8 cellular contexts compared by ENCODE assay signal in the genomic region with DNA sequence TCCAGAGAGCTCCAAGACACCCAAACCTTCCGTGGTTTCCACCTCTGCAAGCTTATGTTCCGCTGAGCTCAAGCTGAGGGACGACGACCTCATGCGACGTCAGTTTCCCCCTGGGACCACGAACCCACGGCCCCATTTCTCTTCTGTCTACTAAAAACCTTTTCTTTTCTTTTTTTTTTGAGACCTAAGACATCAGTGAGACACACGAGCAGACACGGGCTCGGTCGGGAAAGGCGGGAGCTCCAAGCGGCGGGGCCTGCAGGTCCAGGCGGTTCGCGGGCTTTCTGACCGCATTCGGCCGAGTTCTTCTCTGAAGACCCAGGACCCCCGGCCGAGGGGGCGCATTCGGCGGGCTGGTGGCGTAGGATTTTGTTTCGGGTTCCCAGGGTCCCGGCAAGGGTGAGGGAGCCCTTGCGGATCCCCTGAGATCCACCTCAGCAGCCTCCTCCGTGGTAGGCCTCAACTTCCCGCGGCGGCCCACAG. TPM values are rescaled to one million over a fixed set of nuclear protein-coding genes. Genes with fewer than 3 reads are reported as not detected.
DNase-seq lines count a peak whose midpoint lies in the region; ATAC-seq and TF ChIP-seq lines count a peak whose summit lies in the region.

No MANE protein-coding gene starts in this region.

- H3K4me1 Mint-ChIP-seq in naive thymus-derived CD8-positive, alpha-beta T cell: peaks cover 9 to 38% (median 32%) of the 10 kb centered on the region in 4 donors

- DNase-seq in NB4 (ENCODE audit: low read depth) (peak; percentile 45), dermis blood vessel endothelial cell (peak; percentile 38), inferior parietal cortex (ENCODE audit: extremely low spot score) (no peak), NCI-H1694 (lab: John Stamatoyannopoulos, UW) (no peak)
- no peak for DNase-seq in naive thymus-derived CD8-positive, alpha-beta T cell

- peak overlapping the region; percentile 97 for H3K4me2 ChIP-seq in BLaER1

- peaks cover 31% of the 10 kb centered on the region for H3K36me3 ChIP-seq in BLaER1

- peaks cover 66% of the 10 kb centered on the region for H4K20me1 ChIP-seq in BLaER1

- TF ChIP-seq POLR2A in NB4 (IDR thresholded peaks at IDR 0.05; ENCODE audit: extremely low read depth, insufficient read length): no peak

- H3K4me3 ChIP-seq in BLaER1 (peak overlapping the region; percentile 97), NB4 (ENCODE audit: low read depth, low read length) (peak overlapping the region; percentile 73)

- H3K27ac Mint-ChIP-seq in naive thymus-derived CD8-positive, alpha-beta T cell: peak overlapping the region in 7 of 10 donors; percentile 48 to 89 (median 59)

- TF ChIP-seq CTCF in NB4 (IDR thresholded peaks at IDR 0.05; ENCODE audit: low read depth, low read length): no peak

- no peaks in the 10 kb centered on the region for H3K9me3 Mint-ChIP-seq in naive thymus-derived CD8-positive, alpha-beta T cell

- peaks cover 0 to 18% (median 4%) of the 10 kb centered on the region in 3 donors for H3K36me3 Mint-ChIP-seq in naive thymus-derived CD8-positive, alpha-beta T cell

- no peaks in the 10 kb centered on the region for H3K9me3 ChIP-seq in BLaER1

- H3K4me1 ChIP-seq in BLaER1: peaks cover 51% of the 10 kb centered on the region

- ATAC-seq in GM19351 (IDR thresholded peaks at IDR 0.05; ENCODE audit: unreplicated experiment) (peak; percentile 1), GM18870 (IDR thresholded peaks at IDR 0.05; ENCODE audit: unreplicated experiment) (no peak)
- ATAC-seq in naive thymus-derived CD8-positive, alpha-beta T cell: peak; percentile 3 to 5

- no peaks in the 10 kb centered on the region for H3K27me3 ChIP-seq in BLaER1

- H3K27ac ChIP-seq in BLaER1: peak overlapping the region; percentile 99

- no peaks in the 10 kb centered on the region for H3K27me3 Mint-ChIP-seq in naive thymus-derived CD8-positive, alpha-beta T cell

- peak overlapping the region; percentile 99 for H3K9ac ChIP-seq in BLaER1

- peak overlapping the region; percentile 88 to 98 (median 96) for H3K4me3 Mint-ChIP-seq in naive thymus-derived CD8-positive, alpha-beta T cell

- POLR2A ChIA-PET in naive thymus-derived CD8-positive, alpha-beta T cell (lab: Charles Lee): interaction anchor here (0.6 to 2.2 kb wide), 7 partner anchors 35 to 103 kb away, joined by 3 to 6 read pairs (median 4); partner anchors contain the start of genes MCM3AP and YBEY

RNA-seq across cellular contexts. Expression of gene C21orf58, which starts 0.4 kb away (rescaled TPM):
- 3.1 and 6.7 TPM in 2 replicates for total RNA-seq in dermis blood vessel endothelial cell
- total RNA-seq in naive thymus-derived CD8-positive, alpha-beta T cell: 1 to 10 TPM; 6.4 to 7.3 TPM
- polyA plus RNA-seq in naive thymus-derived CD8-positive, alpha-beta T cell: 1 to 10 TPM in 1 of 3 donors, under 1 TPM in 2; 0.44 to 1.2 (median 0.51) TPM

RNA-seq across cellular contexts. Expression of gene PCNT, which starts 0.7 kb away (rescaled TPM):
- 20.9 and 40.8 TPM in 2 replicates for total RNA-seq in dermis blood vessel endothelial cell
- 10 to 100 TPM; 80.0 to 86.2 TPM for total RNA-seq in naive thymus-derived CD8-positive, alpha-beta T cell
- polyA plus RNA-seq in naive thymus-derived CD8-positive, alpha-beta T cell: 10 to 100 TPM; 17.2 to 37.4 (median 19.9) TPM

RNA-seq across cellular contexts. Expression of gene YBEY, which starts 37.1 kb away (rescaled TPM):
- total RNA-seq in dermis blood vessel endothelial cell: 10.6 and 12.9 TPM in 2 replicates
- 10 to 100 TPM; 14.8 to 15.6 TPM for total RNA-seq in naive thymus-derived CD8-positive, alpha-beta T cell
- polyA plus RNA-seq in naive thymus-derived CD8-positive, alpha-beta T cell: 10 to 100 TPM; 14.2 to 22.2 (median 14.7) TPM

RNA-seq across cellular contexts. Expression of gene MCM3AP, which starts 37.9 kb away (rescaled TPM):
- 97.7 and 121 TPM in 2 replicates for total RNA-seq in dermis blood vessel endothelial cell
- total RNA-seq in naive thymus-derived CD8-positive, alpha-beta T cell: 100 to 1,000 TPM; 186 to 187 TPM
- polyA plus RNA-seq in naive thymus-derived CD8-positive, alpha-beta T cell: 10 to 100 TPM; 40.5 to 61.0 (median 41.5) TPM

Comparison
In these comparisons a context has a peak if more than half of its experiments do, and no peak if none do; other contexts are left out.
1. DNase-seq: peak in NB4 (single experiment) and dermis blood vessel endothelial cell (single experiment); none in naive thymus-derived CD8-positive, alpha-beta T cell (0 of 10), inferior parietal cortex (single experiment) and NCI-H1694 (single experiment).